Comparison of ENCODE assay signal across 1 cellular context in the genomic region with DNA sequence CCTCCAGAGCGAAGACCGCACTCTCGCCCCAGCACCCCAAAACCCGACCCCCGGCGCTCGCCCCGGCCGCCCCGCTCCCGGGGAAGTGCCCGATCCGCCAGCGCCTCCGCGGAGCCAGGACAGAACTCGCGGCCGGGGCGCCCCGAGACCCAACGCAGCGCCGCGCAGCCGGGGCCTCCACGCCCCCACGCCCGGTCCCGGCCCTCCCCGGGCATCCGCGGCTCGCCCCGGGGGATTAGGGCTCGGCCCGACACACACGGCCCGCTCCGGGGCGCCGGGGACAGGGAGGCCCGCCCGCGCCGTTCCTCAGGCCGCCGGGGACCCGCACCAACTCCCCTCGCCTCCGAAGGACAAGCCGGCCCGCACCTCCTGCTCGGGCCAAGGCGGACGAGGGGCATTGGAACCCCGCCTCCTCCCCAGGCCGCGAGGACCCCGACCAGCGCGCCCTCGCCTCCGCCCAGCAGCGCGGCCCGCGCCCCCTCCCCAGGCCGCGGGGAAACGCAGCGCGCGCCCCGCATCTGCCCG.
A peak's percentile ranks its signal among the peaks of the same experiment; 100 is the strongest.
TF ChIP-seq lines count a peak whose summit lies in the region.

No MANE protein-coding gene starts in this region.

TF ChIP-seq in HepG2, 621 proteins besides CTCF, POLR2A, EP300 and RAD21 (continued from another document and continues in another):
- TF ChIP-seq, protein P1, sequence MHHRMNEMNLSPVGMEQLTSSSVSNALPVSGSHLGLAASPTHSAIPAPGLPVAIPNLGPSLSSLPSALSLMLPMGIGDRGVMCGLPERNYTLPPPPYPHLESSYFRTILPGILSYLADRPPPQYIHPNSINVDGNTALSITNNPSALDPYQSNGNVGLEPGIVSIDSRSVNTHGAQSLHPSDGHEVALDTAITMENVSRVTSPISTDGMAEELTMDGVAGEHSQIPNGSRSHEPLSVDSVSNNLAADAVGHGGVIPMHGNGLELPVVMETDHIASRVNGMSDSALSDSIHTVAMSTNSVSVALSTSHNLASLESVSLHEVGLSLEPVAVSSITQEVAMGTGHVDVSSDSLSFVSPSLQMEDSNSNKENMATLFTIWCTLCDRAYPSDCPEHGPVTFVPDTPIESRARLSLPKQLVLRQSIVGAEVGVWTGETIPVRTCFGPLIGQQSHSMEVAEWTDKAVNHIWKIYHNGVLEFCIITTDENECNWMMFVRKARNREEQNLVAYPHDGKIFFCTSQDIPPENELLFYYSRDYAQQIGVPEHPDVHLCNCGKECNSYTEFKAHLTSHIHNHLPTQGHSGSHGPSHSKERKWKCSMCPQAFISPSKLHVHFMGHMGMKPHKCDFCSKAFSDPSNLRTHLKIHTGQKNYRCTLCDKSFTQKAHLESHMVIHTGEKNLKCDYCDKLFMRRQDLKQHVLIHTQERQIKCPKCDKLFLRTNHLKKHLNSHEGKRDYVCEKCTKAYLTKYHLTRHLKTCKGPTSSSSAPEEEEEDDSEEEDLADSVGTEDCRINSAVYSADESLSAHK (CRISPR knock-in tag; IDR thresholded peaks at IDR 0.05; ENCODE audit: borderline replicate concordance): no peak
- TF ChIP-seq CREB1 (IDR thresholded peaks at IDR 0.05) (no peak), CREB1 (CRISPR knock-in tag; IDR thresholded peaks at IDR 0.05) (no peak), ZNF549 (CRISPR knock-in tag; IDR thresholded peaks at IDR 0.05) (no peak), SATB2 (CRISPR knock-in tag; IDR thresholded peaks at IDR 0.05) (no peak), MEIS2 (CRISPR knock-in tag; IDR thresholded peaks at IDR 0.05) (no peak), NFYB (CRISPR knock-in tag; IDR thresholded peaks at IDR 0.05) (no peak), ZNF776 (CRISPR knock-in tag; IDR thresholded peaks at IDR 0.05) (no peak), TARDBP (CRISPR knock-in tag; IDR thresholded peaks at IDR 0.05) (no peak), ZNF282 (IDR thresholded peaks at IDR 0.05; ENCODE audit: partially characterized antibody) (no peak), ZSCAN29 (CRISPR knock-in tag; conservative IDR thresholded peaks at IDR 0.05) (no peak), CBX1 (IDR thresholded peaks at IDR 0.05; ENCODE audit: low read depth) (no peak), NRL (CRISPR knock-in tag; IDR thresholded peaks at IDR 0.05; ENCODE audit: borderline replicate concordance) (no peak), ARID2 (CRISPR knock-in tag; IDR thresholded peaks at IDR 0.05; ENCODE audit: borderline replicate concordance) (no peak), PITX1 (CRISPR knock-in tag; IDR thresholded peaks at IDR 0.05) (no peak), TCF7 (IDR thresholded peaks at IDR 0.05; ENCODE audit: low read depth) (no peak), HDAC1 (CRISPR knock-in tag; IDR thresholded peaks at IDR 0.05) (no peak), ASH2L (IDR thresholded peaks at IDR 0.05; ENCODE audit: insufficient read length, low read depth, low read length) (peak; percentile 50), ZNF564 (CRISPR knock-in tag; IDR thresholded peaks at IDR 0.05) (no peak), ZNF563 (CRISPR knock-in tag; IDR thresholded peaks at IDR 0.05) (peak; percentile 73; the same call in 1 of the 2 replicates)
- TF ChIP-seq, protein P2, sequence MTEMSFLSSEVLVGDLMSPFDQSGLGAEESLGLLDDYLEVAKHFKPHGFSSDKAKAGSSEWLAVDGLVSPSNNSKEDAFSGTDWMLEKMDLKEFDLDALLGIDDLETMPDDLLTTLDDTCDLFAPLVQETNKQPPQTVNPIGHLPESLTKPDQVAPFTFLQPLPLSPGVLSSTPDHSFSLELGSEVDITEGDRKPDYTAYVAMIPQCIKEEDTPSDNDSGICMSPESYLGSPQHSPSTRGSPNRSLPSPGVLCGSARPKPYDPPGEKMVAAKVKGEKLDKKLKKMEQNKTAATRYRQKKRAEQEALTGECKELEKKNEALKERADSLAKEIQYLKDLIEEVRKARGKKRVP (CRISPR knock-in tag; IDR thresholded peaks at IDR 0.05): no peak
- TF ChIP-seq, protein P3, sequence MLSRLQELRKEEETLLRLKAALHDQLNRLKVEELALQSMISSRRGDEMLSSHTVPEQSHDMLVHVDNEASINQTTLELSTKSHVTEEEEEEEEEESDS (CRISPR knock-in tag; IDR thresholded peaks at IDR 0.05; ENCODE audit: borderline replicate concordance): no peak
- TF ChIP-seq, protein P4, sequence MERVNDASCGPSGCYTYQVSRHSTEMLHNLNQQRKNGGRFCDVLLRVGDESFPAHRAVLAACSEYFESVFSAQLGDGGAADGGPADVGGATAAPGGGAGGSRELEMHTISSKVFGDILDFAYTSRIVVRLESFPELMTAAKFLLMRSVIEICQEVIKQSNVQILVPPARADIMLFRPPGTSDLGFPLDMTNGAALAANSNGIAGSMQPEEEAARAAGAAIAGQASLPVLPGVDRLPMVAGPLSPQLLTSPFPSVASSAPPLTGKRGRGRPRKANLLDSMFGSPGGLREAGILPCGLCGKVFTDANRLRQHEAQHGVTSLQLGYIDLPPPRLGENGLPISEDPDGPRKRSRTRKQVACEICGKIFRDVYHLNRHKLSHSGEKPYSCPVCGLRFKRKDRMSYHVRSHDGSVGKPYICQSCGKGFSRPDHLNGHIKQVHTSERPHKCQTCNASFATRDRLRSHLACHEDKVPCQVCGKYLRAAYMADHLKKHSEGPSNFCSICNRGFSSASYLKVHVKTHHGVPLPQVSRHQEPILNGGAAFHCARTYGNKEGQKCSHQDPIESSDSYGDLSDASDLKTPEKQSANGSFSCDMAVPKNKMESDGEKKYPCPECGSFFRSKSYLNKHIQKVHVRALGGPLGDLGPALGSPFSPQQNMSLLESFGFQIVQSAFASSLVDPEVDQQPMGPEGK (CRISPR knock-in tag; IDR thresholded peaks at IDR 0.05): no peak; the same call in 1 of the 2 replicates
- TF ChIP-seq, protein P5, sequence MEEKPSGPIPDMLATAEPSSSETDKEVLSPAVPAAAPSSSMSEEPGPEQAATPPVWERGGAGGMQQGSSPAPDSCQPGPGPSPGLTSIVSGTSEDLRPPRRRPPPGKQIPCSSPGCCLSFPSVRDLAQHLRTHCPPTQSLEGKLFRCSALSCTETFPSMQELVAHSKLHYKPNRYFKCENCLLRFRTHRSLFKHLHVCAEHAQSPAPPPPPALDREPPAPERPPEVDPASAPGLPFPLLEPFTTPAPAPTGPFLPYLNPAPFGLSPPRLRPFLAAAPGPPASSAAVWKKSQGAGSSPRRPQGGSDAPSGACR (CRISPR knock-in tag; IDR thresholded peaks at IDR 0.05): peak; percentile 46; the same call in 1 of the 2 replicates
- TF ChIP-seq, protein P6, sequence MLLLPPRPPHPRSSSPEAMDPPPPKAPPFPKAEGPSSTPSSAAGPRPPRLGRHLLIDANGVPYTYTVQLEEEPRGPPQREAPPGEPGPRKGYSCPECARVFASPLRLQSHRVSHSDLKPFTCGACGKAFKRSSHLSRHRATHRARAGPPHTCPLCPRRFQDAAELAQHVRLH (CRISPR knock-in tag; IDR thresholded peaks at IDR 0.05; ENCODE audit: borderline replicate concordance, low read depth): no peak
- TF ChIP-seq, protein P7, sequence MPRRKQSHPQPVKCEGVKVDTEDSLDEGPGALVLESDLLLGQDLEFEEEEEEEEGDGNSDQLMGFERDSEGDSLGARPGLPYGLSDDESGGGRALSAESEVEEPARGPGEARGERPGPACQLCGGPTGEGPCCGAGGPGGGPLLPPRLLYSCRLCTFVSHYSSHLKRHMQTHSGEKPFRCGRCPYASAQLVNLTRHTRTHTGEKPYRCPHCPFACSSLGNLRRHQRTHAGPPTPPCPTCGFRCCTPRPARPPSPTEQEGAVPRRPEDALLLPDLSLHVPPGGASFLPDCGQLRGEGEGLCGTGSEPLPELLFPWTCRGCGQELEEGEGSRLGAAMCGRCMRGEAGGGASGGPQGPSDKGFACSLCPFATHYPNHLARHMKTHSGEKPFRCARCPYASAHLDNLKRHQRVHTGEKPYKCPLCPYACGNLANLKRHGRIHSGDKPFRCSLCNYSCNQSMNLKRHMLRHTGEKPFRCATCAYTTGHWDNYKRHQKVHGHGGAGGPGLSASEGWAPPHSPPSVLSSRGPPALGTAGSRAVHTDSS (CRISPR knock-in tag; conservative IDR thresholded peaks at IDR 0.05): no peak
- TF ChIP-seq, protein P8, sequence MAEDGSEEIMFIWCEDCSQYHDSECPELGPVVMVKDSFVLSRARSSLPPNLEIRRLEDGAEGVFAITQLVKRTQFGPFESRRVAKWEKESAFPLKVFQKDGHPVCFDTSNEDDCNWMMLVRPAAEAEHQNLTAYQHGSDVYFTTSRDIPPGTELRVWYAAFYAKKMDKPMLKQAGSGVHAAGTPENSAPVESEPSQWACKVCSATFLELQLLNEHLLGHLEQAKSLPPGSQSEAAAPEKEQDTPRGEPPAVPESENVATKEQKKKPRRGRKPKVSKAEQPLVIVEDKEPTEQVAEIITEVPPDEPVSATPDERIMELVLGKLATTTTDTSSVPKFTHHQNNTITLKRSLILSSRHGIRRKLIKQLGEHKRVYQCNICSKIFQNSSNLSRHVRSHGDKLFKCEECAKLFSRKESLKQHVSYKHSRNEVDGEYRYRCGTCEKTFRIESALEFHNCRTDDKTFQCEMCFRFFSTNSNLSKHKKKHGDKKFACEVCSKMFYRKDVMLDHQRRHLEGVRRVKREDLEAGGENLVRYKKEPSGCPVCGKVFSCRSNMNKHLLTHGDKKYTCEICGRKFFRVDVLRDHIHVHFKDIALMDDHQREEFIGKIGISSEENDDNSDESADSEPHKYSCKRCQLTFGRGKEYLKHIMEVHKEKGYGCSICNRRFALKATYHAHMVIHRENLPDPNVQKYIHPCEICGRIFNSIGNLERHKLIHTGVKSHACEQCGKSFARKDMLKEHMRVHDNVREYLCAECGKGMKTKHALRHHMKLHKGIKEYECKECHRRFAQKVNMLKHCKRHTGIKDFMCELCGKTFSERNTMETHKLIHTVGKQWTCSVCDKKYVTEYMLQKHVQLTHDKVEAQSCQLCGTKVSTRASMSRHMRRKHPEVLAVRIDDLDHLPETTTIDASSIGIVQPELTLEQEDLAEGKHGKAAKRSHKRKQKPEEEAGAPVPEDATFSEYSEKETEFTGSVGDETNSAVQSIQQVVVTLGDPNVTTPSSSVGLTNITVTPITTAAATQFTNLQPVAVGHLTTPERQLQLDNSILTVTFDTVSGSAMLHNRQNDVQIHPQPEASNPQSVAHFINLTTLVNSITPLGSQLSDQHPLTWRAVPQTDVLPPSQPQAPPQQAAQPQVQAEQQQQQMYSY (CRISPR knock-in tag; IDR thresholded peaks at IDR 0.05): no peak
- TF ChIP-seq, protein P9, sequence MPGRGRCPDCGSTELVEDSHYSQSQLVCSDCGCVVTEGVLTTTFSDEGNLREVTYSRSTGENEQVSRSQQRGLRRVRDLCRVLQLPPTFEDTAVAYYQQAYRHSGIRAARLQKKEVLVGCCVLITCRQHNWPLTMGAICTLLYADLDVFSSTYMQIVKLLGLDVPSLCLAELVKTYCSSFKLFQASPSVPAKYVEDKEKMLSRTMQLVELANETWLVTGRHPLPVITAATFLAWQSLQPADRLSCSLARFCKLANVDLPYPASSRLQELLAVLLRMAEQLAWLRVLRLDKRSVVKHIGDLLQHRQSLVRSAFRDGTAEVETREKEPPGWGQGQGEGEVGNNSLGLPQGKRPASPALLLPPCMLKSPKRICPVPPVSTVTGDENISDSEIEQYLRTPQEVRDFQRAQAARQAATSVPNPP (CRISPR knock-in tag; IDR thresholded peaks at IDR 0.05): no peak
- TF ChIP-seq, protein P10, sequence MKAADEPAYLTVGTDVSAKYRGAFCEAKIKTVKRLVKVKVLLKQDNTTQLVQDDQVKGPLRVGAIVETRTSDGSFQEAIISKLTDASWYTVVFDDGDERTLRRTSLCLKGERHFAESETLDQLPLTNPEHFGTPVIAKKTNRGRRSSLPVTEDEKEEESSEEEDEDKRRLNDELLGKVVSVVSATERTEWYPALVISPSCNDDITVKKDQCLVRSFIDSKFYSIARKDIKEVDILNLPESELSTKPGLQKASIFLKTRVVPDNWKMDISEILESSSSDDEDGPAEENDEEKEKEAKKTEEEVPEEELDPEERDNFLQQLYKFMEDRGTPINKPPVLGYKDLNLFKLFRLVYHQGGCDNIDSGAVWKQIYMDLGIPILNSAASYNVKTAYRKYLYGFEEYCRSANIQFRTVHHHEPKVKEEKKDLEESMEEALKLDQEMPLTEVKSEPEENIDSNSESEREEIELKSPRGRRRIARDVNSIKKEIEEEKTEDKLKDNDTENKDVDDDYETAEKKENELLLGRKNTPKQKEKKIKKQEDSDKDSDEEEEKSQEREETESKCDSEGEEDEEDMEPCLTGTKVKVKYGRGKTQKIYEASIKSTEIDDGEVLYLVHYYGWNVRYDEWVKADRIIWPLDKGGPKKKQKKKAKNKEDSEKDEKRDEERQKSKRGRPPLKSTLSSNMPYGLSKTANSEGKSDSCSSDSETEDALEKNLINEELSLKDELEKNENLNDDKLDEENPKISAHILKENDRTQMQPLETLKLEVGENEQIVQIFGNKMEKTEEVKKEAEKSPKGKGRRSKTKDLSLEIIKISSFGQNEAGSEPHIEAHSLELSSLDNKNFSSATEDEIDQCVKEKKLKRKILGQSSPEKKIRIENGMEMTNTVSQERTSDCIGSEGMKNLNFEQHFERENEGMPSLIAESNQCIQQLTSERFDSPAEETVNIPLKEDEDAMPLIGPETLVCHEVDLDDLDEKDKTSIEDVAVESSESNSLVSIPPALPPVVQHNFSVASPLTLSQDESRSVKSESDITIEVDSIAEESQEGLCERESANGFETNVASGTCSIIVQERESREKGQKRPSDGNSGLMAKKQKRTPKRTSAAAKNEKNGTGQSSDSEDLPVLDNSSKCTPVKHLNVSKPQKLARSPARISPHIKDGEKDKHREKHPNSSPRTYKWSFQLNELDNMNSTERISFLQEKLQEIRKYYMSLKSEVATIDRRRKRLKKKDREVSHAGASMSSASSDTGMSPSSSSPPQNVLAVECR (CRISPR knock-in tag; IDR thresholded peaks at IDR 0.05; ENCODE audit: borderline replicate concordance): peak; percentile 59; the same call in 1 of the 2 replicates
- TF ChIP-seq, protein P11, sequence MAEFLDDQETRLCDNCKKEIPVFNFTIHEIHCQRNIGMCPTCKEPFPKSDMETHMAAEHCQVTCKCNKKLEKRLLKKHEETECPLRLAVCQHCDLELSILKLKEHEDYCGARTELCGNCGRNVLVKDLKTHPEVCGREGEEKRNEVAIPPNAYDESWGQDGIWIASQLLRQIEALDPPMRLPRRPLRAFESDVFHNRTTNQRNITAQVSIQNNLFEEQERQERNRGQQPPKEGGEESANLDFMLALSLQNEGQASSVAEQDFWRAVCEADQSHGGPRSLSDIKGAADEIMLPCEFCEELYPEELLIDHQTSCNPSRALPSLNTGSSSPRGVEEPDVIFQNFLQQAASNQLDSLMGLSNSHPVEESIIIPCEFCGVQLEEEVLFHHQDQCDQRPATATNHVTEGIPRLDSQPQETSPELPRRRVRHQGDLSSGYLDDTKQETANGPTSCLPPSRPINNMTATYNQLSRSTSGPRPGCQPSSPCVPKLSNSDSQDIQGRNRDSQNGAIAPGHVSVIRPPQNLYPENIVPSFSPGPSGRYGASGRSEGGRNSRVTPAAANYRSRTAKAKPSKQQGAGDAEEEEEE (CRISPR knock-in tag; IDR thresholded peaks at IDR 0.05; ENCODE audit: borderline replicate concordance): no peak
- TF ChIP-seq, protein P12, sequence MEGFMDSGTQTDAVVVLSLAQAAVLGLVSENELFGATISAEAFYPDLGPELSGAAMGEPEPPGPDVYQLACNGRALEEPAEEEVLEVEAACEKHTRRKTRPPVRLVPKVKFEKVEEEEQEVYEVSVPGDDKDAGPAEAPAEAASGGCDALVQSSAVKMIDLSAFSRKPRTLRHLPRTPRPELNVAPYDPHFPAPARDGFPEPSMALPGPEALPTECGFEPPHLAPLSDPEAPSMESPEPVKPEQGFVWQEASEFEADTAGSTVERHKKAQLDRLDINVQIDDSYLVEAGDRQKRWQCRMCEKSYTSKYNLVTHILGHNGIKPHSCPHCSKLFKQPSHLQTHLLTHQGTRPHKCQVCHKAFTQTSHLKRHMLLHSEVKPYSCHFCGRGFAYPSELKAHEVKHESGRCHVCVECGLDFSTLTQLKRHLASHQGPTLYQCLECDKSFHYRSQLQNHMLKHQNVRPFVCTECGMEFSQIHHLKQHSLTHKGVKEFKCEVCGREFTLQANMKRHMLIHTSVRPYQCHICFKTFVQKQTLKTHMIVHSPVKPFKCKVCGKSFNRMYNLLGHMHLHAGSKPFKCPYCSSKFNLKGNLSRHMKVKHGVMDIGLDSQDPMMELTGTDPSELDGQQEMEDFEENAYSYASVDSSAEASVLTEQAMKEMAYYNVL (CRISPR knock-in tag; IDR thresholded peaks at IDR 0.05; ENCODE audit: borderline replicate concordance): no peak
